Comparison of ENCODE assay signal across 8 cellular contexts in genomic region chr18:22983175-22983574, GRCh38. TPM values are rescaled to one million over a fixed set of nuclear protein-coding genes. Genes with fewer than 3 reads are reported as not detected.
A peak's percentile ranks its signal among the peaks of the same experiment; 100 is the strongest.
DNase-seq lines count a peak whose midpoint lies in the region; ATAC-seq and TF ChIP-seq lines count a peak whose summit lies in the region.

No MANE protein-coding gene starts in this region.

- H3K4me1 Mint-ChIP-seq in stimulated activated naive B cell treated with anti-CD40 and anti-IgM and Interleukin-4, amounts not matched to agents 10 μg/mL and 1 μg/mL and 100 μg/mL, for 72 hours, result peaks cover 13 to 26% of the 10 kb centered on the region in 2 donors

- no peak overlapping the region for H3K27ac ChIP-seq in ascending aorta

- peak; percentile 48 for DNase-seq in DMS114 treated with DMSO at 0.1 percent for 48 hours (lab: John Stamatoyannopoulos, UW; ENCODE audit: unreplicated experiment)
- peak; percentile 18 for DNase-seq in Jurkat, Clone E6-1 (ENCODE audit: low read depth, low spot score)
- no peak for DNase-seq in ascending aorta (ENCODE audit: low spot score in 2 of 2)
- no peak for DNase-seq in left colon
- DNase-seq in activated CD4-positive, alpha-beta T cell treated with anti-CD3 and anti-CD28 coated beads, Interleukin-2, amount 50 U/mL, for 4 hours, result no peak
- no peak for DNase-seq in mucosa of gallbladder (ENCODE audit: low spot score)
- no peak for DNase-seq in stimulated activated naive B cell treated with anti-CD40 and anti-IgM and Interleukin-4, amounts not matched to agents 10 μg/mL and 1 μg/mL and 100 μg/mL, for 72 hours

- no peaks in the 10 kb centered on the region for H3K27me3 ChIP-seq in ascending aorta

- H3K36me3 ChIP-seq in ascending aorta, result no peaks in the 10 kb centered on the region

- H3K9me3 Mint-ChIP-seq in stimulated activated naive B cell treated with anti-CD40 and anti-IgM and Interleukin-4, amounts not matched to agents 10 μg/mL and 1 μg/mL and 100 μg/mL, for 72 hours, result no peaks in the 10 kb centered on the region

- H3K27ac Mint-ChIP-seq in stimulated activated naive B cell treated with anti-CD40 and anti-IgM and Interleukin-4, amounts not matched to agents 10 μg/mL and 1 μg/mL and 100 μg/mL, for 72 hours, result no peak overlapping the region

- H3K9me3 ChIP-seq in ascending aorta, result no peaks in the 10 kb centered on the region

- no peaks in the 10 kb centered on the region for H3K27me3 Mint-ChIP-seq in stimulated activated naive B cell treated with anti-CD40 and anti-IgM and Interleukin-4, amounts not matched to agents 10 μg/mL and 1 μg/mL and 100 μg/mL, for 72 hours

- H3K4me1 ChIP-seq in ascending aorta, result no peaks in the 10 kb centered on the region

- peak; percentile 37 for ATAC-seq in left colon
- ATAC-seq in HG03442 (IDR thresholded peaks at IDR 0.05; ENCODE audit: unreplicated experiment), result no peak
- no peak for ATAC-seq in stimulated activated naive B cell treated with anti-CD40 and anti-IgM and Interleukin-4, amounts not matched to agents 10 μg/mL and 1 μg/mL and 100 μg/mL, for 72 hours (replicated peaks)

- peak in 2 of 3 experiments; percentile 38 to 58 for TF ChIP-seq CTCF in ascending aorta (IDR thresholded peaks at IDR 0.05)

- H3K4me3 Mint-ChIP-seq in stimulated activated naive B cell treated with anti-CD40 and anti-IgM and Interleukin-4, amounts not matched to agents 10 μg/mL and 1 μg/mL and 100 μg/mL, for 72 hours, result no peak overlapping the region

- intact Hi-C loops in ascending aorta (cut with DNase I) (loop anchor here (2.0 to 5.0 kb wide), 2 partner anchors 51 to 184 kb away; partner anchors contain the start of gene RBBP8), left colon (cut with DNase I, micrococcal nuclease) (loop anchor here (5.0 to 10.0 kb wide), 3 partner anchors 51 to 178 kb away; partner anchors contain the start of gene RBBP8 (in 1 of the 2))

- H3K4me3 ChIP-seq in Jurkat, Clone E6-1 (ENCODE audit: low read length), result no peak overlapping the region
- H3K4me3 ChIP-seq in ascending aorta, result no peak overlapping the region

- H3K36me3 Mint-ChIP-seq in stimulated activated naive B cell treated with anti-CD40 and anti-IgM and Interleukin-4, amounts not matched to agents 10 μg/mL and 1 μg/mL and 100 μg/mL, for 72 hours, result peaks cover 16 to 21% of the 10 kb centered on the region in 2 donors

RNA-seq across cellular contexts. Expression of gene RBBP8, which starts 50.0 kb away (rescaled TPM):
- 77.8 TPM for polyA plus RNA-seq in Jurkat, Clone E6-1 (2012; ENCODE audit: insufficient read depth, insufficient read length)
- total RNA-seq in ascending aorta (1.9 TPM), left colon (10 to 100 TPM; 22.0 to 22.7 TPM), mucosa of gallbladder (30.5 TPM)

Comparison
In these comparisons a context has a peak if more than half of its experiments do, and no peak if none do; other contexts are left out.
1. DNase-seq: peak in DMS114 treated with DMSO at 0.1 percent for 48 hours (single experiment) and Jurkat, Clone E6-1 (single experiment); none in ascending aorta (0 of 2), left colon (0 of 2), activated CD4-positive, alpha-beta T cell treated with anti-CD3 and anti-CD28 coated beads, Interleukin-2, amount 50 U/mL, for 4 hours (0 of 2), mucosa of gallbladder (single experiment) and stimulated activated naive B cell treated with anti-CD40 and anti-IgM and Interleukin-4, amounts not matched to agents 10 μg/mL and 1 μg/mL and 100 μg/mL, for 72 hours (single experiment).